In the genomic region with DNA sequence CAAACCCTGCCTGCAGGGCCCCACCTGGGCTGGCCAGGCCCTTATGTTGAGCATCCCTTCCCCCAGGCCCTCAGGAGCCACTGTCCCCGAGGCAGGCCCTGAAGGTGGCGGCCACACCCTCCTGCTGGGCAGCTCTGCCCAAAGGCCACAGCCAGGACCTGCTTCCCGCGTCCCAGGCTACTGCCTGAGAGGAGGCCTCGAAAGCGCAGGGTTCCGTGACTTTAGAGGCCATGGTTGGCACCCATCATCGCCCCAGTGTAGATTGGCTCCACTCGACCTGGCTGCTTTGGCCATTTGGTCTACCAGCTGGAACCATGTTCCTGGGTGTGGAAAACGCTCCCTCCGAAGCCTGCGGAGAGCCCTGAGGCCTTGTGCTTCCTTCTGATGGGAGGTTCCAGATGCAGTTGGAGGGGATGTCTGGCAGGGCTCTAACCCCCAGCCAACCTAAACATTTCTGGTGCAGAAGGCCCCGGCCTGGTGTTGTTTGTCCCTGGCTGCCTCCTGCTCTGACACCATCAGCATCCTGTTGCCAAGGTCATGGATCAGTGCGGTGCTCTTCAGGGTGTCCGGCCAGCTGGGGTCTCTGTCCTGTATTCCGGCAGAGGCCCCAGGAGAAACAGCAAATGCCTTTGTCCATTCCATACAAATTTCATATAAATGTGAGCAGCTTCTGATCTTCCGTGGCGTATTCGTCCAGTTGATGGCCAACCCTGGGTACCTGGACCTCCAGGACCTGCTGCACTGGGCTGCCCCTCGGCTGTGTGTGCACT, we compare ENCODE assay signal across 19 cellular contexts. TPM values are rescaled to one million over a fixed set of nuclear protein-coding genes. Genes with fewer than 3 reads are reported as not detected.
DNase-seq lines count a peak whose midpoint lies in the region; ATAC-seq, FAIRE-seq and TF ChIP-seq lines count a peak whose summit lies in the region.
"Had no signal": no experiment of that assay in that cellular context is flagged by ENCODE, and none has a peak within 500 bp of the region (broad histone marks: within the 10 kb centered on the region; RNA-seq: fewer than 3 reads in every experiment).

No MANE protein-coding gene starts in this region.

- H3K4me2 ChIP-seq in HepG2 (ENCODE audit: low read depth, low read length): no peak overlapping the region

- FAIRE-seq in HepG2 (lab: Jason Lieb, UNC): no peak
- FAIRE-seq: H1 had no signal

- in situ Hi-C loops in HepG2 (cut with HindIII; ENCODE audit: extremely low pct_ligation_motif_present, low pct_unique_long_range_greater_than_20kb): no loop called here

- H3K4me1 ChIP-seq in HepG2 (ENCODE audit: insufficient read depth, low read length): peaks cover 59% of the 10 kb centered on the region
- no peaks in the 10 kb centered on the region for H3K4me1 ChIP-seq in aorta (ENCODE audit: control insufficient read depth in 1 of 2, insufficient read depth in 2 of 2, low read length in 2 of 2)

- H3K27ac ChIP-seq in HepG2 (ENCODE audit: extremely low read length, insufficient read depth, low read length) (peak overlapping the region; percentile 16), aorta (ENCODE audit: low read depth in 1 of 2, low read length in 2 of 2) (no peak overlapping the region)
- H3K27ac ChIP-seq: parathyroid adenoma, skin epidermis had no signal

- H3K27me3 ChIP-seq in HepG2 (ENCODE audit: control insufficient read depth in 1 of 2, insufficient read depth in 2 of 2, low read length in 2 of 2) (no peaks in the 10 kb centered on the region), aorta (ENCODE audit: control insufficient read depth in 1 of 2, insufficient read depth in 2 of 2, low read length in 1 of 2) (no peaks in the 10 kb centered on the region)

- ATAC-seq in HepG2 (no peak), aorta (ENCODE audit: low FRiP score) (no peak)
- ATAC-seq: activated T-helper 17 cell treated with anti-CD3 and anti-CD28 coated beads, Interleukin-2, amount 50 U/mL, for 72 hours; effector memory CD8-positive, alpha-beta T cell had no signal

- H3K27ac Mint-ChIP-seq in glutamatergic neuron (ENCODE audit: unreplicated experiment): no peak overlapping the region
- H3K27ac Mint-ChIP-seq: activated CD4-positive, alpha-beta memory T cell treated with anti-CD3 and anti-CD28 coated beads, Interleukin-2, amount 10 ng/mL, durations not matched to agents 7 days and 5 days; activated T-helper 17 cell treated with anti-CD3 and anti-CD28 coated beads, Interleukin-2, amount 50 U/mL, for 72 hours had no signal

- TF ChIP-seq RAD21 in HepG2 (CRISPR knock-in tag; IDR thresholded peaks at IDR 0.05): no peak

- TF ChIP-seq CTCF in HepG2 (CRISPR knock-in tag; IDR thresholded peaks at IDR 0.05): no peak
- no peak for TF ChIP-seq CTCF in glutamatergic neuron (IDR thresholded peaks at IDR 0.05; ENCODE audit: partially characterized antibody, unreplicated experiment)

- H3K4me3 Mint-ChIP-seq in glutamatergic neuron (ENCODE audit: unreplicated experiment): no peak overlapping the region
- H3K4me3 Mint-ChIP-seq: activated CD4-positive, alpha-beta memory T cell treated with anti-CD3 and anti-CD28 coated beads, Interleukin-2, amount 10 ng/mL, durations not matched to agents 7 days and 5 days; activated T-helper 17 cell treated with anti-CD3 and anti-CD28 coated beads, Interleukin-2, amount 50 U/mL, for 72 hours; effector memory CD8-positive, alpha-beta T cell had no signal

- 73% methylated on average over 16 of the region's 20 CpGs for WGBS in HepG2 (ENCODE audit: low lambda C conversion rate)
- WGBS in aorta, 2 donors: 34 to 36% methylated on average over 20 of the region's 20 CpGs

- H3K9me3 ChIP-seq in HepG2 (ENCODE audit: low read length) (no peaks in the 10 kb centered on the region), aorta (ENCODE audit: control insufficient read depth, low read length) (no peaks in the 10 kb centered on the region)

- no peaks in the 10 kb centered on the region for H4K20me1 ChIP-seq in HepG2 (ENCODE audit: insufficient read depth, low read length)

- POLR2A ChIA-PET in HepG2 (lab: Yijun Ruan, JAX): interaction anchor here (9.7 kb wide), 1 partner anchor 14 kb away, joined by 147 read pairs; a partner anchor contains a TSS

- H3K4me3 ChIP-seq in HepG2 (replicated peaks in 1 of 3; ENCODE audit: insufficient read depth in 1 of 3, low read depth in 2 of 3, low read length in 3 of 3): no peak overlapping the region
- H3K4me3 ChIP-seq in aorta (ENCODE audit: low read length in 2 of 2): no peak overlapping the region
- H3K4me3 ChIP-seq: skin epidermis had no signal

- peaks cover 4 to 8% of the 10 kb centered on the region in 2 experiments; a peak in 2 of 5 replicates for H3K36me3 ChIP-seq in HepG2 (replicated peaks in 1 of 2; ENCODE audit: control insufficient read depth in 1 of 2, insufficient read depth in 2 of 2, low read length in 2 of 2)
- H3K36me3 ChIP-seq in aorta (ENCODE audit: control insufficient read depth in 1 of 2, insufficient read depth in 2 of 2, low read length in 1 of 2): no peaks in the 10 kb centered on the region

- BruUV-seq in HepG2 (replicated peaks; lab: Mats Ljungman, UMichigan): no TSS peak

- H3K79me2 ChIP-seq in HepG2 (ENCODE audit: insufficient read depth, low read length): peaks cover 10% of the 10 kb centered on the region
- H3K79me2 ChIP-seq: parathyroid adenoma had no signal

- no peak overlapping the region for H3K9ac ChIP-seq in HepG2 (ENCODE audit: insufficient read depth, low read depth, low read length)
- H3K9ac ChIP-seq: parathyroid adenoma had no signal

- no peak overlapping the region for H2AFZ ChIP-seq in HepG2 (ENCODE audit: low read length)
- H2AFZ ChIP-seq: parathyroid adenoma had no signal

- intact Hi-C loops in HepG2 (cut with micrococcal nuclease; ENCODE audit: unreplicated experiment) (loop anchor here (10.0 kb wide), 1 partner anchor 234 kb away; no protein-coding TSS in a partner anchor), aorta (cut with DNase I) (no loop called here)

- peak; percentile 1 for DNase-seq in stimulated activated CD4-positive, alpha-beta T cell treated with anti-CD3 and anti-CD28 coated beads, Interleukin-15, amount 100 ng/mL, for 24 hours
- DNase-seq in stimulated activated CD4-positive, alpha-beta T cell treated with anti-CD3 and anti-CD28 coated beads, Interleukin-1b, Interleukin-23, amount 100 ng/mL, for 48 hours: no peak
- peak; percentile 29 for DNase-seq in HepG2 (ENCODE audit: low spot score)
- DNase-seq in aorta: peak; percentile 41 to 75
- DNase-seq in glutamatergic neuron: no peak
- DNase-seq in nucleus accumbens (lab: John Stamatoyannopoulos, UW): no peak
- DNase-seq: activated CD4-positive, alpha-beta memory T cell treated with anti-CD3 and anti-CD28 coated beads, Interleukin-2, amount 10 ng/mL, durations not matched to agents 7 days and 5 days; amygdala; cerebellar nuclear complex; DND-41; effector memory CD8-positive, alpha-beta T cell; NCI-H1105 treated with DMSO at 0.1 percent for 48 hours; NCI-H69; SIG-M5; substantia nigra had no signal

- H3K9me3 Mint-ChIP-seq in glutamatergic neuron (ENCODE audit: unreplicated experiment): peaks cover 5% of the 10 kb centered on the region
- H3K9me3 Mint-ChIP-seq: activated CD4-positive, alpha-beta memory T cell treated with anti-CD3 and anti-CD28 coated beads, Interleukin-2, amount 10 ng/mL, durations not matched to agents 7 days and 5 days; activated T-helper 17 cell treated with anti-CD3 and anti-CD28 coated beads, Interleukin-2, amount 50 U/mL, for 72 hours; effector memory CD8-positive, alpha-beta T cell had no signal

- no peaks in the 10 kb centered on the region for H3K27me3 Mint-ChIP-seq in glutamatergic neuron (ENCODE audit: unreplicated experiment)
- H3K27me3 Mint-ChIP-seq: activated CD4-positive, alpha-beta memory T cell treated with anti-CD3 and anti-CD28 coated beads, Interleukin-2, amount 10 ng/mL, durations not matched to agents 7 days and 5 days; activated T-helper 17 cell treated with anti-CD3 and anti-CD28 coated beads, Interleukin-2, amount 50 U/mL, for 72 hours; effector memory CD8-positive, alpha-beta T cell had no signal

- no peak for TF ChIP-seq POLR2A in HepG2 (IDR thresholded peaks at IDR 0.05; ENCODE audit: insufficient read depth in 1 of 2, low read depth in 2 of 2, low read length in 2 of 2)

- TF ChIP-seq EP300 in HepG2 (IDR thresholded peaks at IDR 0.05; ENCODE audit: low read depth in 2 of 2, low read length in 2 of 2) (no peak), HepG2 (CRISPR knock-in tag; IDR thresholded peaks at IDR 0.05; ENCODE audit: borderline replicate concordance) (no peak)

- no peaks in the 10 kb centered on the region for H3K4me1 Mint-ChIP-seq in glutamatergic neuron (ENCODE audit: low read depth, unreplicated experiment)
- H3K4me1 Mint-ChIP-seq: activated CD4-positive, alpha-beta memory T cell treated with anti-CD3 and anti-CD28 coated beads, Interleukin-2, amount 10 ng/mL, durations not matched to agents 7 days and 5 days; activated T-helper 17 cell treated with anti-CD3 and anti-CD28 coated beads, Interleukin-2, amount 50 U/mL, for 72 hours had no signal

- CTCF ChIA-PET in HepG2 (lab: Yijun Ruan, JAX; ENCODE audit: low intra/inter-chr PET ratio, low total read pairs): no interaction called here

- no peaks in the 10 kb centered on the region for H3K36me3 Mint-ChIP-seq in glutamatergic neuron (ENCODE audit: unreplicated experiment)

RNA-seq across cellular contexts. Expression of a gene that starts 14.7 kb away (rescaled TPM):
- 16.5 and 32.4 TPM in 2 replicates for total RNA-seq in HepG2 (2016; rRNA removed; fragmentation: Illumina TruSeq; extraction: Trizol)
- total RNA-seq in HepG2 (2016; cell fraction: cytosol; rRNA removed; fragmentation: Illumina TruSeq; extraction: Trizol; ENCODE audit: low read depth): 18.3 and 20.3 TPM in 2 replicates
- total RNA-seq in HepG2 (2016; cell fraction: insoluble cytoplasmic fraction; rRNA removed; fragmentation: Illumina TruSeq; extraction: Trizol): 16.1 and 35.0 TPM in 2 replicates
- total RNA-seq in HepG2 (2016; cell fraction: membrane; rRNA removed; fragmentation: Illumina TruSeq; extraction: Trizol): 28.2 and 28.4 TPM in 2 replicates
- 26.3 and 36.2 TPM in 2 replicates for total RNA-seq in HepG2 (2016; cell fraction: nucleus; rRNA removed; fragmentation: Illumina TruSeq; extraction: Trizol)
- 27.6 and 40.7 TPM in 2 replicates for polyA plus RNA-seq in HepG2 (2011; rRNA removed)
- polyA plus RNA-seq in HepG2 (2011; cell fraction: cytosol; rRNA removed): 15.8 and 24.7 TPM in 2 replicates
- polyA plus RNA-seq in HepG2 (2011; cell fraction: nucleus; rRNA removed): 157 and 173 TPM in 2 replicates
- polyA plus RNA-seq in HepG2 (2012): 24.4 and 27.6 TPM in 2 replicates
- 9.1 and 9.4 TPM in 2 replicates for polyA plus RNA-seq in HepG2 (2016; cell fraction: cytosol; fragmentation: Illumina TruSeq; extraction: Trizol; ENCODE audit: low read depth)
- polyA plus RNA-seq in HepG2 (2016; cell fraction: insoluble cytoplasmic fraction; fragmentation: Illumina TruSeq; extraction: Trizol; ENCODE audit: low read depth): 17.4 and 18.2 TPM in 2 replicates
- 15.5 and 17.2 TPM in 2 replicates for polyA plus RNA-seq in HepG2 (2016; cell fraction: membrane; fragmentation: Illumina TruSeq; extraction: Trizol; ENCODE audit: low read depth)
- 59.4 and 61.4 TPM in 2 replicates for polyA plus RNA-seq in HepG2 (2016; cell fraction: nucleus; fragmentation: Illumina TruSeq; extraction: Trizol; ENCODE audit: insufficient read depth, low read depth)
- 11.2 and 33.8 TPM in 2 replicates for polyA minus RNA-seq in HepG2 (2011; rRNA and poly(A)+ RNA removed; ENCODE audit: low replicate concordance)
- polyA minus RNA-seq in HepG2 (2011; cell fraction: cytosol; rRNA and poly(A)+ RNA removed): 10.8 TPM in 2 replicates
- 50.0 and 57.6 TPM in 2 replicates for polyA minus RNA-seq in HepG2 (2011; cell fraction: nucleus; rRNA and poly(A)+ RNA removed)
- total RNA-seq in aorta: 10 to 100 TPM; 23.7 to 35.5 TPM
- polyA plus RNA-seq in aorta: 10 to 100 TPM; 12.6 to 66.9 TPM
- total RNA-seq in glutamatergic neuron (ENCODE audit: unreplicated experiment): 67.1 TPM

RNA-seq across cellular contexts. Expression of a gene that starts 24.0 kb away (rescaled TPM):
- 21.6 and 27.1 TPM in 2 replicates for total RNA-seq in HepG2 (2016; rRNA removed; fragmentation: Illumina TruSeq; extraction: Trizol)
- 10.2 and 10.8 TPM in 2 replicates for total RNA-seq in HepG2 (2016; cell fraction: cytosol; rRNA removed; fragmentation: Illumina TruSeq; extraction: Trizol; ENCODE audit: low read depth)
- total RNA-seq in HepG2 (2016; cell fraction: insoluble cytoplasmic fraction; rRNA removed; fragmentation: Illumina TruSeq; extraction: Trizol): 21.3 and 26.9 TPM in 2 replicates
- total RNA-seq in HepG2 (2016; cell fraction: membrane; rRNA removed; fragmentation: Illumina TruSeq; extraction: Trizol): 25.5 and 33.7 TPM in 2 replicates
- total RNA-seq in HepG2 (2016; cell fraction: nucleus; rRNA removed; fragmentation: Illumina TruSeq; extraction: Trizol): 19.4 and 20.1 TPM in 2 replicates
- 44.2 and 60.8 TPM in 2 replicates for polyA plus RNA-seq in HepG2 (2011; rRNA removed)
- 37.9 and 80.2 TPM in 2 replicates for polyA plus RNA-seq in HepG2 (2011; cell fraction: cytosol; rRNA removed)
- polyA plus RNA-seq in HepG2 (2011; cell fraction: nucleus; rRNA removed): 150 and 165 TPM in 2 replicates
- 34.0 and 39.9 TPM in 2 replicates for polyA plus RNA-seq in HepG2 (2012)
- polyA plus RNA-seq in HepG2 (2016; cell fraction: cytosol; fragmentation: Illumina TruSeq; extraction: Trizol; ENCODE audit: low read depth): 6.5 and 7.6 TPM in 2 replicates
- polyA plus RNA-seq in HepG2 (2016; cell fraction: insoluble cytoplasmic fraction; fragmentation: Illumina TruSeq; extraction: Trizol; ENCODE audit: low read depth): 14.4 and 15.8 TPM in 2 replicates
- 17.8 and 17.9 TPM in 2 replicates for polyA plus RNA-seq in HepG2 (2016; cell fraction: membrane; fragmentation: Illumina TruSeq; extraction: Trizol; ENCODE audit: low read depth)
- polyA plus RNA-seq in HepG2 (2016; cell fraction: nucleus; fragmentation: Illumina TruSeq; extraction: Trizol; ENCODE audit: insufficient read depth, low read depth): 29.6 and 37.8 TPM in 2 replicates
- 0.14 and 219 TPM in 2 replicates for polyA minus RNA-seq in HepG2 (2011; rRNA and poly(A)+ RNA removed; ENCODE audit: low replicate concordance)
- 44.3 and 46.7 TPM in 2 replicates for polyA minus RNA-seq in HepG2 (2011; cell fraction: cytosol; rRNA and poly(A)+ RNA removed)
- 30.9 and 33.3 TPM in 2 replicates for polyA minus RNA-seq in HepG2 (2011; cell fraction: nucleus; rRNA and poly(A)+ RNA removed)
- 1 to 10 TPM; 2.1 to 3.9 TPM for total RNA-seq in aorta
- polyA plus RNA-seq in aorta: 10 to 100 TPM; 10.1 to 14.5 TPM
- 1.5 TPM for total RNA-seq in glutamatergic neuron (ENCODE audit: unreplicated experiment)
- total RNA-seq: H1 had no signal

RNA-seq across cellular contexts. Expression of a gene that starts 33.0 kb away (rescaled TPM):
- total RNA-seq in HepG2 (2016; rRNA removed; fragmentation: Illumina TruSeq; extraction: Trizol) (13.0 and 27.6 TPM in 2 replicates), aorta (10 to 100 TPM; 42.9 to 46.9 TPM), glutamatergic neuron (ENCODE audit: unreplicated experiment) (20.9 TPM)
- 21.9 and 24.8 TPM in 2 replicates for total RNA-seq in HepG2 (2016; cell fraction: cytosol; rRNA removed; fragmentation: Illumina TruSeq; extraction: Trizol; ENCODE audit: low read depth)
- total RNA-seq in HepG2 (2016; cell fraction: insoluble cytoplasmic fraction; rRNA removed; fragmentation: Illumina TruSeq; extraction: Trizol): 12.9 and 23.2 TPM in 2 replicates
- 50.1 and 53.8 TPM in 2 replicates for total RNA-seq in HepG2 (2016; cell fraction: membrane; rRNA removed; fragmentation: Illumina TruSeq; extraction: Trizol)
- total RNA-seq in HepG2 (2016; cell fraction: nucleus; rRNA removed; fragmentation: Illumina TruSeq; extraction: Trizol): 17.5 and 21.9 TPM in 2 replicates
- polyA plus RNA-seq in HepG2 (2011; rRNA removed) (18.0 and 28.8 TPM in 2 replicates), aorta (100 to 1,000 TPM in 1 of 2 donors, 10 to 100 TPM in 1; 48.2 to 108 TPM)
- 20.3 and 26.3 TPM in 2 replicates for polyA plus RNA-seq in HepG2 (2011; cell fraction: cytosol; rRNA removed)
- 94.3 and 114 TPM in 2 replicates for polyA plus RNA-seq in HepG2 (2011; cell fraction: nucleus; rRNA removed)
- polyA plus RNA-seq in HepG2 (2012): 37.2 and 56.3 TPM in 2 replicates
- polyA plus RNA-seq in HepG2 (2016; cell fraction: cytosol; fragmentation: Illumina TruSeq; extraction: Trizol; ENCODE audit: low read depth): 43.4 and 46.1 TPM in 2 replicates
- polyA plus RNA-seq in HepG2 (2016; cell fraction: insoluble cytoplasmic fraction; fragmentation: Illumina TruSeq; extraction: Trizol; ENCODE audit: low read depth): 40.1 and 49.6 TPM in 2 replicates
- polyA plus RNA-seq in HepG2 (2016; cell fraction: membrane; fragmentation: Illumina TruSeq; extraction: Trizol; ENCODE audit: low read depth): 85.0 and 102 TPM in 2 replicates
- 57.9 and 59.3 TPM in 2 replicates for polyA plus RNA-seq in HepG2 (2016; cell fraction: nucleus; fragmentation: Illumina TruSeq; extraction: Trizol; ENCODE audit: insufficient read depth, low read depth)
- 15.3 and 64.5 TPM in 2 replicates for polyA minus RNA-seq in HepG2 (2011; rRNA and poly(A)+ RNA removed; ENCODE audit: low replicate concordance)
- polyA minus RNA-seq in HepG2 (2011; cell fraction: cytosol; rRNA and poly(A)+ RNA removed): 55.0 and 57.6 TPM in 2 replicates
- polyA minus RNA-seq in HepG2 (2011; cell fraction: nucleus; rRNA and poly(A)+ RNA removed): 18.6 and 21.0 TPM in 2 replicates

RNA-seq across cellular contexts. Expression of a gene that starts 41.1 kb away (rescaled TPM):
- 2.5 and 5.2 TPM in 2 replicates for total RNA-seq in HepG2 (2016; rRNA removed; fragmentation: Illumina TruSeq; extraction: Trizol)
- total RNA-seq in HepG2 (2016; cell fraction: cytosol; rRNA removed; fragmentation: Illumina TruSeq; extraction: Trizol; ENCODE audit: low read depth): 4.5 and 4.9 TPM in 2 replicates
- 2.9 and 5.6 TPM in 2 replicates for total RNA-seq in HepG2 (2016; cell fraction: insoluble cytoplasmic fraction; rRNA removed; fragmentation: Illumina TruSeq; extraction: Trizol)
- total RNA-seq in HepG2 (2016; cell fraction: membrane; rRNA removed; fragmentation: Illumina TruSeq; extraction: Trizol): 6.2 and 6.3 TPM in 2 replicates
- total RNA-seq in HepG2 (2016; cell fraction: nucleus; rRNA removed; fragmentation: Illumina TruSeq; extraction: Trizol): 7.1 TPM in 2 replicates
- 6.7 and 8.6 TPM in 2 replicates for polyA plus RNA-seq in HepG2 (2011; rRNA removed)
- polyA plus RNA-seq in HepG2 (2011; cell fraction: cytosol; rRNA removed): 3.4 and 4.1 TPM in 2 replicates
- 6.6 and 6.7 TPM in 2 replicates for polyA plus RNA-seq in HepG2 (2011; cell fraction: nucleus; rRNA removed)
- polyA plus RNA-seq in HepG2 (2012): 5.4 and 6.8 TPM in 2 replicates
- 4.9 and 6.2 TPM in 2 replicates for polyA plus RNA-seq in HepG2 (2016; cell fraction: cytosol; fragmentation: Illumina TruSeq; extraction: Trizol; ENCODE audit: low read depth)
- 3.9 and 4.1 TPM in 2 replicates for polyA plus RNA-seq in HepG2 (2016; cell fraction: insoluble cytoplasmic fraction; fragmentation: Illumina TruSeq; extraction: Trizol; ENCODE audit: low read depth)
- 5.5 and 7.1 TPM in 2 replicates for polyA plus RNA-seq in HepG2 (2016; cell fraction: membrane; fragmentation: Illumina TruSeq; extraction: Trizol; ENCODE audit: low read depth)
- polyA plus RNA-seq in HepG2 (2016; cell fraction: nucleus; fragmentation: Illumina TruSeq; extraction: Trizol; ENCODE audit: insufficient read depth, low read depth): 11.1 and 15.5 TPM in 2 replicates
- 2.8 and 4.2 TPM in 2 replicates for polyA minus RNA-seq in HepG2 (2011; rRNA and poly(A)+ RNA removed; ENCODE audit: low replicate concordance)
- polyA minus RNA-seq in HepG2 (2011; cell fraction: cytosol; rRNA and poly(A)+ RNA removed): 1.7 and 2.2 TPM in 2 replicates
- 11.5 and 12.3 TPM in 2 replicates for polyA minus RNA-seq in HepG2 (2011; cell fraction: nucleus; rRNA and poly(A)+ RNA removed)
- 1 to 10 TPM; 2.1 to 3.4 TPM for total RNA-seq in aorta
- polyA plus RNA-seq in aorta: 1 to 10 TPM; 3.0 to 5.0 TPM
- total RNA-seq in glutamatergic neuron (ENCODE audit: unreplicated experiment): 2.8 TPM

RNA-seq across cellular contexts. Expression of a gene that starts 43.5 kb away (rescaled TPM):
- 7.3 and 11.7 TPM in 2 replicates for total RNA-seq in HepG2 (2016; rRNA removed; fragmentation: Illumina TruSeq; extraction: Trizol)
- total RNA-seq in HepG2 (2016; cell fraction: cytosol; rRNA removed; fragmentation: Illumina TruSeq; extraction: Trizol; ENCODE audit: low read depth): 9.7 and 12.6 TPM in 2 replicates
- 8.8 and 12.4 TPM in 2 replicates for total RNA-seq in HepG2 (2016; cell fraction: insoluble cytoplasmic fraction; rRNA removed; fragmentation: Illumina TruSeq; extraction: Trizol)
- total RNA-seq in HepG2 (2016; cell fraction: membrane; rRNA removed; fragmentation: Illumina TruSeq; extraction: Trizol): 10.6 and 11.9 TPM in 2 replicates
- 23.2 and 30.1 TPM in 2 replicates for total RNA-seq in HepG2 (2016; cell fraction: nucleus; rRNA removed; fragmentation: Illumina TruSeq; extraction: Trizol)
- 18.8 and 20.5 TPM in 2 replicates for polyA plus RNA-seq in HepG2 (2011; rRNA removed)
- polyA plus RNA-seq in HepG2 (2011; cell fraction: cytosol; rRNA removed): 11.7 and 12.1 TPM in 2 replicates
- 55.1 and 66.4 TPM in 2 replicates for polyA plus RNA-seq in HepG2 (2011; cell fraction: nucleus; rRNA removed)
- 8.0 and 8.9 TPM in 2 replicates for polyA plus RNA-seq in HepG2 (2012)
- 2.6 and 3.4 TPM in 2 replicates for polyA plus RNA-seq in HepG2 (2016; cell fraction: cytosol; fragmentation: Illumina TruSeq; extraction: Trizol; ENCODE audit: low read depth)
- 7.8 and 8.8 TPM in 2 replicates for polyA plus RNA-seq in HepG2 (2016; cell fraction: insoluble cytoplasmic fraction; fragmentation: Illumina TruSeq; extraction: Trizol; ENCODE audit: low read depth)
- 4.9 and 6.3 TPM in 2 replicates for polyA plus RNA-seq in HepG2 (2016; cell fraction: membrane; fragmentation: Illumina TruSeq; extraction: Trizol; ENCODE audit: low read depth)
- polyA plus RNA-seq in HepG2 (2016; cell fraction: nucleus; fragmentation: Illumina TruSeq; extraction: Trizol; ENCODE audit: insufficient read depth, low read depth): 30.4 and 35.4 TPM in 2 replicates
- polyA minus RNA-seq in HepG2 (2011; rRNA and poly(A)+ RNA removed; ENCODE audit: low replicate concordance): 41.3 and 43.1 TPM in 2 replicates
- polyA minus RNA-seq in HepG2 (2011; cell fraction: cytosol; rRNA and poly(A)+ RNA removed): 6.0 and 6.9 TPM in 2 replicates
- 52.8 and 56.1 TPM in 2 replicates for polyA minus RNA-seq in HepG2 (2011; cell fraction: nucleus; rRNA and poly(A)+ RNA removed)
- 10 to 100 TPM; 10.4 to 22.0 TPM for total RNA-seq in aorta
- 1 to 10 TPM; 6.2 to 6.6 TPM for polyA plus RNA-seq in aorta
- total RNA-seq in glutamatergic neuron (ENCODE audit: unreplicated experiment): 9.0 TPM

Comparison
In these comparisons a context has a peak if more than half of its experiments do, and no peak if none do; other contexts are left out.
1. DNase-seq: peak in stimulated activated CD4-positive, alpha-beta T cell treated with anti-CD3 and anti-CD28 coated beads, Interleukin-15, amount 100 ng/mL, for 24 hours (single experiment), HepG2 (single experiment) and aorta (2 of 2); none in stimulated activated CD4-positive, alpha-beta T cell treated with anti-CD3 and anti-CD28 coated beads, Interleukin-1b, Interleukin-23, amount 100 ng/mL, for 48 hours (single experiment), glutamatergic neuron (single experiment) and nucleus accumbens (0 of 56).